Comparison of ENCODE assay signal across 13 cellular contexts in the genomic region with DNA sequence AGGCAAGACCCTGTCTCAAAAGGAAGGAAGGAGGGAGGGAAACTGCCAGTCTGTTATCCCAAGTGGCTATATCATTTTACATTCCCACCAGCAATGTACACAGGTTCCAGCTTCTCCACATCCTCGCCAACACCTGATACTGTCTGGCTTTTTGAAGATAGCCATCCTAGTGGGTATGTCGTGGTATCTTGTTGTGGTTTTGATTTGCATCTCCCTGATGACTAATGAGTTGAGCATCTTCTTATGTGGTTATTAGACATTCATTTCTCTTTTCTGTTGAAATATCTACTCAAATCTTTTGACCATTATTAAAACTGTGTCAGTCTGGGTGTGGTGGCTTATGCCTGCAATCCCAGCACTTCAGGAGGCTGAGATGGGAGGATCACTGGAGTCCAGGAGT. TPM values are rescaled to one million over a fixed set of nuclear protein-coding genes. Genes with fewer than 3 reads are reported as not detected.
A peak's percentile ranks its signal among the peaks of the same experiment; 100 is the strongest.
DNase-seq lines count a peak whose midpoint lies in the region; ATAC-seq, FAIRE-seq and TF ChIP-seq lines count a peak whose summit lies in the region.
"Had no signal": no experiment of that assay in that cellular context is flagged by ENCODE, and none has a peak within 500 bp of the region (broad histone marks: within the 10 kb centered on the region; RNA-seq: fewer than 3 reads in every experiment).

No MANE protein-coding gene starts in this region.

- H3K4me3 Mint-ChIP-seq in memory B cell, result no peak overlapping the region
- H3K4me3 Mint-ChIP-seq in activated CD4-positive, alpha-beta T cell treated with anti-CD3 and anti-CD28 coated beads, Interleukin-2, amount 10 ng/mL, durations not matched to agents 7 days and 5 days, result no peak overlapping the region

- no peaks in the 10 kb centered on the region for H3K9me3 Mint-ChIP-seq in memory B cell
- no peaks in the 10 kb centered on the region for H3K9me3 Mint-ChIP-seq in activated CD4-positive, alpha-beta T cell treated with anti-CD3 and anti-CD28 coated beads, Interleukin-2, amount 10 ng/mL, durations not matched to agents 7 days and 5 days

- no peak overlapping the region for H3K27ac ChIP-seq in pancreas

- H3K4me3 ChIP-seq in pancreas, result no peak overlapping the region
- H3K4me3 ChIP-seq: HAP-1 had no signal

- FAIRE-seq in pancreas (lab: Jason Lieb, UNC), result no peak
- FAIRE-seq: G401.6 had no signal

- no peaks in the 10 kb centered on the region for H3K36me3 Mint-ChIP-seq in memory B cell
- no peaks in the 10 kb centered on the region for H3K36me3 Mint-ChIP-seq in activated CD4-positive, alpha-beta T cell treated with anti-CD3 and anti-CD28 coated beads, Interleukin-2, amount 10 ng/mL, durations not matched to agents 7 days and 5 days (ENCODE audit: low read depth)

- DNase-seq in SW 1271 (lab: John Stamatoyannopoulos, UW) (peak; percentile 5 to 53), memory B cell (ENCODE audit: low spot score in 2 of 2) (no peak), GM13976 (ENCODE audit: low spot score) (no peak), pancreas (no peak), HPDE6-E6E7 (ENCODE audit: extremely low spot score) (no peak)
- DNase-seq in activated CD4-positive, alpha-beta T cell treated with anti-CD3 and anti-CD28 coated beads, Interleukin-2, amount 10 ng/mL, durations not matched to agents 7 days and 5 days, result no peak
- DNase-seq: activated CD4-positive, alpha-beta T cell treated with anti-CD3 and anti-CD28 coated beads, Interleukin-2, amount 50 U/mL, for 4 hours; NCI-H1048 had no signal

- no peaks in the 10 kb centered on the region for H3K4me1 ChIP-seq in pancreas

- TF ChIP-seq CTCF in GM13976 (IDR thresholded peaks at IDR 0.05; ENCODE audit: borderline replicate concordance, control extremely low read depth, extremely low read depth, insufficient read depth, missing control alignments) (no peak), pancreas (IDR thresholded peaks at IDR 0.05) (no peak)

- peaks cover 12% of the 10 kb centered on the region for H3K4me1 Mint-ChIP-seq in memory B cell
- peaks cover 1% of the 10 kb centered on the region for H3K4me1 Mint-ChIP-seq in activated CD4-positive, alpha-beta T cell treated with anti-CD3 and anti-CD28 coated beads, Interleukin-2, amount 10 ng/mL, durations not matched to agents 7 days and 5 days

- no peaks in the 10 kb centered on the region for H3K36me3 ChIP-seq in pancreas
- H3K36me3 ChIP-seq: HAP-1 had no signal

- in situ Hi-C loops in GM13976 (cut with MboI; ENCODE audit: low sequenced_read_pairs, unreplicated experiment), result no loop called here

- no peaks in the 10 kb centered on the region for H3K9me3 ChIP-seq in pancreas
- H3K9me3 ChIP-seq: HAP-1 had no signal

- no peaks in the 10 kb centered on the region for H3K27me3 ChIP-seq in pancreas

- H3K27me3 Mint-ChIP-seq in memory B cell, result no peaks in the 10 kb centered on the region
- H3K27me3 Mint-ChIP-seq in activated CD4-positive, alpha-beta T cell treated with anti-CD3 and anti-CD28 coated beads, Interleukin-2, amount 10 ng/mL, durations not matched to agents 7 days and 5 days, result no peaks in the 10 kb centered on the region

- peak; percentile 67 for ATAC-seq in GM18868 (IDR thresholded peaks at IDR 0.05; ENCODE audit: unreplicated experiment)
- ATAC-seq in HG03342 (IDR thresholded peaks at IDR 0.05; ENCODE audit: unreplicated experiment), result peak; percentile 67
- ATAC-seq in memory B cell (ENCODE audit: low read depth), result peak; percentile 81
- no peak for ATAC-seq in pancreas
- ATAC-seq: Panc1 had no signal

- CTCF ChIA-PET in activated CD4-positive, alpha-beta T cell treated with anti-CD3 and anti-CD28 coated beads, Interleukin-2, amount 10 ng/mL, durations not matched to agents 7 days and 5 days (lab: Charles Lee), result no interaction called here

- intact Hi-C loops in pancreas (cut with DNase I), result no loop called here

- no peak overlapping the region for H3K27ac Mint-ChIP-seq in memory B cell
- H3K27ac Mint-ChIP-seq in activated CD4-positive, alpha-beta T cell treated with anti-CD3 and anti-CD28 coated beads, Interleukin-2, amount 10 ng/mL, durations not matched to agents 7 days and 5 days, result no peak overlapping the region

- POLR2A ChIA-PET in activated CD4-positive, alpha-beta T cell treated with anti-CD3 and anti-CD28 coated beads, Interleukin-2, amount 10 ng/mL, durations not matched to agents 7 days and 5 days (lab: Charles Lee), result no interaction called here

- WGBS in pancreas, 2 donors, result 86 to 94% methylated on average over 2 of the region's 2 CpGs

RNA-seq across cellular contexts. Expression of a gene that starts 47.9 kb away (rescaled TPM):
- 10 to 100 TPM; 76.8 to 89.6 TPM for total RNA-seq in activated CD4-positive, alpha-beta T cell treated with anti-CD3 and anti-CD28 coated beads, Interleukin-2, amount 10 ng/mL, durations not matched to agents 7 days and 5 days
- 10 to 100 TPM; 32.1 to 68.0 (median 43.7) TPM for total RNA-seq in pancreas
- polyA plus RNA-seq in pancreas, result 10 to 100 TPM; 16.2 to 16.4 TPM

Comparison
In these comparisons a context has a peak if more than half of its experiments do, and no peak if none do; other contexts are left out.
1. ATAC-seq: peak in GM18868 (single experiment), HG03342 (single experiment) and memory B cell (single experiment); none in pancreas (0 of 4).
2. DNase-seq: peak in SW 1271 (2 of 2); none in memory B cell (0 of 2), activated CD4-positive, alpha-beta T cell treated with anti-CD3 and anti-CD28 coated beads, Interleukin-2, amount 10 ng/mL, durations not matched to agents 7 days and 5 days (single experiment), GM13976 (single experiment), pancreas (0 of 6) and HPDE6-E6E7 (single experiment).